ENCODE assay signal across 8 cellular contexts in genomic region chr3:10115326-10116137, GRCh38. TPM values are rescaled to one million over a fixed set of nuclear protein-coding genes. Genes with fewer than 3 reads are reported as not detected.
A peak's percentile ranks its signal among the peaks of the same experiment; 100 is the strongest.
DNase-seq lines count a peak whose midpoint lies in the region; ATAC-seq and TF ChIP-seq lines count a peak whose summit lies in the region.

TSS of gene BRK1 (plus strand) at chr3:10115675. CDS start at chr3:10115702, 27 bp downstream.

- DNase-seq in ELR (ENCODE audit: low read depth), result peak; percentile 97
- peak; percentile 91 for DNase-seq in H9
- peak; percentile 91 for DNase-seq in MG63
- DNase-seq in SHP77 treated with DMSO at 0.1 percent for 48 hours (lab: John Stamatoyannopoulos, UW), result peak; percentile 95
- peak; percentile 97 for DNase-seq in activated effector memory CD4-positive, alpha-beta T cell treated with anti-CD3 and anti-CD28 coated beads, Interleukin-2, amount 50 U/mL, for 16 hours
- peak; percentile 95 for DNase-seq in fibroblast of the conjunctiva (ENCODE audit: low read depth)
- peak; percentile 87 for DNase-seq in nephron progenitor cell
- peak; percentile 90 to 95 for DNase-seq in stimulated activated naive CD8-positive, alpha-beta T cell treated with anti-CD3 and anti-CD28 coated beads, Interleukin-15, amount 100 ng/mL, for 72 hours

- H3K4me1 ChIP-seq in H9 (ENCODE audit: insufficient read depth, low read length), result no peaks in the 10 kb centered on the region

- H3K4me1 Mint-ChIP-seq in H9, result peaks cover 9 to 10% of the 10 kb centered on the region in 2 experiments
- H3K4me1 Mint-ChIP-seq in nephron progenitor cell, result peaks cover 21% of the 10 kb centered on the region
- peaks cover 44% of the 10 kb centered on the region for H3K4me1 Mint-ChIP-seq in stimulated activated naive CD8-positive, alpha-beta T cell treated with anti-CD3 and anti-CD28 coated beads, Interleukin-15, amount 100 ng/mL, for 72 hours

- H3K79me1 ChIP-seq in H9 (ENCODE audit: insufficient read depth, low read depth, low read length, poor library complexity, severe bottlenecking), result peaks cover 4% of the 10 kb centered on the region

- no peak within 1 kb of the TSS for H3K56ac ChIP-seq in H9 (ENCODE audit: insufficient read length, low read depth, low read length)

- H4K91ac ChIP-seq in H9 (ENCODE audit: insufficient read length, low read depth, low read length), result no peak within 1 kb of the TSS

- peaks cover 6% of the 10 kb centered on the region for H3K23me2 ChIP-seq in H9 (ENCODE audit: insufficient read length, low read depth, low read length, poor library complexity, severe bottlenecking)

- no peaks in the 10 kb centered on the region for H3K9me3 Mint-ChIP-seq in H9
- no peaks in the 10 kb centered on the region for H3K9me3 Mint-ChIP-seq in nephron progenitor cell
- H3K9me3 Mint-ChIP-seq in stimulated activated naive CD8-positive, alpha-beta T cell treated with anti-CD3 and anti-CD28 coated beads, Interleukin-15, amount 100 ng/mL, for 72 hours, result no peaks in the 10 kb centered on the region

- H2AK5ac ChIP-seq in H9 (ENCODE audit: insufficient read length, low read length), result no peak within 1 kb of the TSS

- no peak within 1 kb of the TSS for H2BK5ac ChIP-seq in H9 (ENCODE audit: insufficient read length, low read length)

- peak within 1 kb of the TSS; percentile 79 for H3K4me3 ChIP-seq in MG63

- H3K18ac ChIP-seq in H9 (ENCODE audit: insufficient read length, low read depth, low read length), result peak within 1 kb of the TSS; percentile 68

- H2BK15ac ChIP-seq in H9 (ENCODE audit: low read depth, low read length), result no peak within 1 kb of the TSS

- H3K4ac ChIP-seq in H9 (ENCODE audit: low read depth, low read length), result no peak within 1 kb of the TSS

- no peak for TF ChIP-seq CTCF in H9 (conservative IDR thresholded peaks at IDR 0.05)
- no peak for TF ChIP-seq CTCF in nephron progenitor cell (IDR thresholded peaks at IDR 0.05)

- H4K5ac ChIP-seq in H9 (ENCODE audit: insufficient read length, low read depth, low read length), result no peak within 1 kb of the TSS

- no peak within 1 kb of the TSS for H3T11ph ChIP-seq in H9 (ENCODE audit: low read length)

- peak within 1 kb of the TSS; percentile 94 for H3K4me2 ChIP-seq in H9 (ENCODE audit: insufficient read depth, insufficient read length, low read length)

- H3K9me3 ChIP-seq in H9 (ENCODE audit: control insufficient read depth, low read depth, low read length), result no peaks in the 10 kb centered on the region
- H3K9me3 ChIP-seq in MG63, result no peaks in the 10 kb centered on the region

- no peak within 1 kb of the TSS for H2BK120ac ChIP-seq in H9 (ENCODE audit: low read depth, low read length, poor library complexity, severe bottlenecking)

- H3K27me3 Mint-ChIP-seq in H9 (ENCODE audit: low read depth) (peaks cover 2% of the 10 kb centered on the region; the same call in 1 of the 2 replicates), nephron progenitor cell (ENCODE audit: low read depth, poor library complexity) (peaks cover 4% of the 10 kb centered on the region)
- no peaks in the 10 kb centered on the region for H3K27me3 Mint-ChIP-seq in stimulated activated naive CD8-positive, alpha-beta T cell treated with anti-CD3 and anti-CD28 coated beads, Interleukin-15, amount 100 ng/mL, for 72 hours

- peak within 1 kb of the TSS; percentile 83 for H2AFZ ChIP-seq in H9 (ENCODE audit: low read length)

- no peak within 1 kb of the TSS for H4K8ac ChIP-seq in H9 (replicated peaks; ENCODE audit: insufficient read length, low read depth, low read length)

- H3K4me3 Mint-ChIP-seq in H9 (peak within 1 kb of the TSS; percentile 98 to 100), nephron progenitor cell (peak within 1 kb of the TSS; percentile 100)
- H3K4me3 Mint-ChIP-seq in stimulated activated naive CD8-positive, alpha-beta T cell treated with anti-CD3 and anti-CD28 coated beads, Interleukin-15, amount 100 ng/mL, for 72 hours, result peak within 1 kb of the TSS; percentile 95 to 96

- H3K23ac ChIP-seq in H9 (ENCODE audit: insufficient read length, low read depth, low read length), result no peak within 1 kb of the TSS

- H3K79me2 ChIP-seq in H9 (ENCODE audit: insufficient read depth, low read length), result peaks cover 15% of the 10 kb centered on the region; the same call in 1 of the 2 replicates

- H3K27ac ChIP-seq in H9 (ENCODE audit: insufficient read length, low read depth, low read length), result no peak within 1 kb of the TSS

- H3K36me3 ChIP-seq in MG63, result no peaks in the 10 kb centered on the region

- H2BK20ac ChIP-seq in H9 (ENCODE audit: low read depth, low read length, poor library complexity, severe bottlenecking), result no peak within 1 kb of the TSS

- peak within 1 kb of the TSS; percentile 74 for H3K9ac ChIP-seq in H9 (ENCODE audit: extremely low read depth, insufficient read length, low read length)

- H3K27ac Mint-ChIP-seq in H9 (peak within 1 kb of the TSS; percentile 89 to 99 (median 99)), nephron progenitor cell (peak within 1 kb of the TSS; percentile 97)
- peak within 1 kb of the TSS; percentile 97 to 98 for H3K27ac Mint-ChIP-seq in stimulated activated naive CD8-positive, alpha-beta T cell treated with anti-CD3 and anti-CD28 coated beads, Interleukin-15, amount 100 ng/mL, for 72 hours

- H3K27me3 ChIP-seq in H9 (ENCODE audit: insufficient read depth, low read length), result no peaks in the 10 kb centered on the region
- no peaks in the 10 kb centered on the region for H3K27me3 ChIP-seq in MG63

- H3K36me3 Mint-ChIP-seq in H9 (ENCODE audit: insufficient read depth in 1 of 3, low read depth in 3 of 3) (peaks cover 4 to 14% (median 4%) of the 10 kb centered on the region in 3 experiments; a peak in 5 of 7 replicates), nephron progenitor cell (ENCODE audit: low read depth) (peaks cover 11% of the 10 kb centered on the region)

- peak; percentile 99 for ATAC-seq in stimulated activated naive CD8-positive, alpha-beta T cell treated with anti-CD3 and anti-CD28 coated beads, Interleukin-15, amount 100 ng/mL, for 72 hours

- no peak within 1 kb of the TSS for H2BK12ac ChIP-seq in H9 (ENCODE audit: insufficient read length, low read depth, low read length)

- peak within 1 kb of the TSS; percentile 69 for H3K14ac ChIP-seq in H9 (ENCODE audit: insufficient read depth, low read length)

- WGBS in H9 (ENCODE audit: extremely low coverage, insufficient read length, low lambda C conversion rate), result no CpG with 5 or more reads among the region's 54 CpGs

- no peaks in the 10 kb centered on the region for H4K20me1 ChIP-seq in H9 (ENCODE audit: control insufficient read depth, insufficient read depth, insufficient read length)

RNA-seq across cellular contexts. Expression of gene BRK1, which starts in this region (rescaled TPM):
- 119 and 121 TPM in 2 replicates for total RNA-seq in H9 (2021)
- total RNA-seq in MG63 (2014; rRNA removed; shearing (Covaris generic); ENCODE audit: low replicate concordance), result 45.8 and 58.1 TPM in 2 replicates
